In the genomic region with DNA sequence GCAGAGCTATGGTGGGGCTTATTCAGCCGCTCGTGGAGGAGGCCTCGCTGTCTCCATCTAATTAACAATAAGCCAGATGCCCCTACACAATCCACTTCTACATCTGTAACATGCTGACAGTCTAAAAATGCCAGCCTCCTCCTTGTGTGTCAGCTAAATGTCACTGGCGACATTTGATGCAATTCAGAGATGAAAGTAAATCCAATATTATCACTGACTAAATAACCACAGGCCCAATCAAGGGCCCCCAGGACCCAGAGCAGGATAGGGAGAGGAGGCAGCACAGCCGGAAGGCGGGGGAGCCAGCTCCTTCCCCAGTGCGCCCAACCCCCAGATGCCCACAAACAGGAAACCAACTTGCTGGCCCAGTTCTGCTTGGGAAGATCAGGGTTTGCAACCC, we compare ENCODE assay signal across 15 cellular contexts.
"Had no signal": no experiment of that assay in that cellular context is flagged by ENCODE, and none has a peak within 500 bp of the region (broad histone marks: within the 10 kb centered on the region; RNA-seq: fewer than 3 reads in every experiment).

No MANE protein-coding gene starts in this region.

- H3K9me3 Mint-ChIP-seq: activated naive CD4-positive, alpha-beta T cell treated with anti-CD3 and anti-CD28 coated beads, Interleukin-2, amount 10 ng/mL, durations not matched to agents 7 days and 5 days; effector memory CD8-positive, alpha-beta T cell had no signal

- DNase-seq: activated CD4-positive, alpha-beta T cell treated with anti-CD3 and anti-CD28 coated beads, Interleukin-2, amount 50 U/mL, for 1 hour; activated CD4-positive, CD25-positive, alpha-beta regulatory T cell; activated naive CD4-positive, alpha-beta T cell treated with anti-CD3 and anti-CD28 coated beads, Interleukin-2, amount 10 ng/mL, durations not matched to agents 7 days and 5 days; activated T-cell treated with anti-CD3 and anti-CD28 coated beads for 4 hours; dermis blood vessel endothelial cell; effector memory CD8-positive, alpha-beta T cell; foreskin melanocyte; head of caudate nucleus; nephron progenitor cell; right lobe of liver; stomach had no signal

- H3K4me1 ChIP-seq: adrenal gland, prostate gland, right lobe of liver, stomach had no signal

- H3K36me3 Mint-ChIP-seq: activated naive CD4-positive, alpha-beta T cell treated with anti-CD3 and anti-CD28 coated beads, Interleukin-2, amount 10 ng/mL, durations not matched to agents 7 days and 5 days had no signal

- H3K4me3 Mint-ChIP-seq: activated naive CD4-positive, alpha-beta T cell treated with anti-CD3 and anti-CD28 coated beads, Interleukin-2, amount 10 ng/mL, durations not matched to agents 7 days and 5 days; effector memory CD8-positive, alpha-beta T cell; nephron progenitor cell had no signal

- H3K36me3 ChIP-seq: adrenal gland, prostate gland, right lobe of liver, stomach, thoracic aorta had no signal

- H3K27ac Mint-ChIP-seq: activated naive CD4-positive, alpha-beta T cell treated with anti-CD3 and anti-CD28 coated beads, Interleukin-2, amount 10 ng/mL, durations not matched to agents 7 days and 5 days; effector memory CD8-positive, alpha-beta T cell; nephron progenitor cell had no signal

- H3K27me3 ChIP-seq: adrenal gland, right lobe of liver had no signal

- H3K4me3 ChIP-seq: adrenal gland, prostate gland, right lobe of liver, smooth muscle cell, stomach, thoracic aorta had no signal

- H3K27ac ChIP-seq: adrenal gland, prostate gland, right lobe of liver, stomach, thoracic aorta had no signal

- H3K4me1 Mint-ChIP-seq: activated naive CD4-positive, alpha-beta T cell treated with anti-CD3 and anti-CD28 coated beads, Interleukin-2, amount 10 ng/mL, durations not matched to agents 7 days and 5 days; nephron progenitor cell had no signal

- H3K9me3 ChIP-seq: adrenal gland, prostate gland, right lobe of liver, thoracic aorta had no signal

- ATAC-seq: effector memory CD8-positive, alpha-beta T cell; right lobe of liver had no signal
